In the genomic region with DNA sequence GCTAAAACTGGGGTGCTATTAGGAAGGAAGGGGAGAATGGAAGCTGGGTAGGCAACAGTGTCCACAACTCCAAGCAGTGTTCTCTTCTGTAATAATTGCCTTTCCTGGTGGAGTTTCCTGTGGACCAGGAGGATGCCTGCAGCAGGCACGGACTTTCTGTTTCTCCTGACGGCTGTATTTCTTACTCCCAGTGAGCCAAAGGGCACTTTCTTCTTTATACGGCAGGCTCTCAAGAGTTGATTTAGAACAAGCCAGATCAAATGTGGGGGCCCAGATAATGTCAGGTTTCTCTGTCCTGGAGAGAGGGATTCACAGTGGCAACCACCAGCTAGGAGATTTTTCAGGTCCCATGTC, we compare ENCODE assay signal across 1 cellular context.
TF ChIP-seq lines count a peak whose summit lies in the region.

No MANE protein-coding gene starts in this region.

TF ChIP-seq in endothelial cell of umbilical vein, 7 proteins besides CTCF, POLR2A, EP300 and RAD21 (continued from another document):
- no peak for TF ChIP-seq JUN (IDR thresholded peaks at IDR 0.05; ENCODE audit: borderline replicate concordance, insufficient read depth, insufficient read length, low read depth)
